ENCODE assay signal across 9 cellular contexts in the genomic region with DNA sequence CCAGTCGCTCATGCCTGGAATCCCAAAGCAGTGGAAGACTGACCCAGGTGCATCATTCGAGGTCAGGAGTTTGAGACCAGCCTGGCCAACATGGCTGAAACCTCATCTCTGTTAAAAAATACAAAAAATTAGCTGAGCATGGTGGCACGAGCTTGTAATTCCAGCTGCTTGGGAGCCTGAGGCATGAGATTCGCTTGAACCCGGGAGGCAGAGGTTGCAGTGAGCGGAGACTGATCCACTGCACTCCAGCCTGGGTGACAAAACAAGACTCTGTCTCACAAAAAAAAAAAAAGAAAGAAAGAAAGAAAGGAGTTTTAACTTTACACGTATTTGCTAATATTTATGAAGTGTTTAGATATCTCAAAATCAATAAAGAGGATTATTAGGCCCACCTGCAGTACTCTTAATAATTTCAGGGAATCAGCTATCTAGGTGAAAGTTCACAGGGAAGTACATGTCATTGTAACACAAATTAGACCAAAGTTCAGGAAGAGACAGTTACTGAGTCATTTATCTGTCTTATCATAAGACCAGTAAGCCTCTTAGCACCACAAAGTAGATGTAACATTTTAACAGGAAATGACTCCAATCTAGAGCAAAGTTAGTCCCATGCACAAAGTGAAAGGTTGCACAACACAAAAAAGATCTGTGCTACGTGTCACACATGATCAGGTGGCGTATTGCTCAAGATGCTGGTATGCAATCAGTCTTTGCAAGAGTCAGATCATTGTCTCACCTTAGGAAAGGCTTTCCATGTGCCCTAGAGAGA. TPM values are rescaled to one million over a fixed set of nuclear protein-coding genes. Genes with fewer than 3 reads are reported as not detected.
DNase-seq lines count a peak whose midpoint lies in the region; ATAC-seq, FAIRE-seq and TF ChIP-seq lines count a peak whose summit lies in the region.
"Had no signal": no experiment of that assay in that cellular context is flagged by ENCODE, and none has a peak within 500 bp of the region (broad histone marks: within the 10 kb centered on the region; RNA-seq: fewer than 3 reads in every experiment).

No MANE protein-coding gene starts in this region.

- no peaks in the 10 kb centered on the region for H3K9me3 Mint-ChIP-seq in astrocyte (ENCODE audit: unreplicated experiment)
- H3K9me3 Mint-ChIP-seq: memory B cell had no signal

- no peaks in the 10 kb centered on the region for H3K79me2 ChIP-seq in astrocyte (ENCODE audit: insufficient read depth, low read length)

- peak overlapping the region; percentile 84 for H3K27ac Mint-ChIP-seq in astrocyte (ENCODE audit: unreplicated experiment)
- H3K27ac Mint-ChIP-seq: memory B cell had no signal

- no peak overlapping the region for H2AFZ ChIP-seq in astrocyte (ENCODE audit: low read depth, low read length)

- H3K4me2 ChIP-seq in astrocyte (ENCODE audit: low read length) = peak overlapping the region; percentile 34

- no peaks in the 10 kb centered on the region for H4K20me1 ChIP-seq in astrocyte (ENCODE audit: insufficient read depth, low read length)

- DNase-seq in activated CD8-positive, alpha-beta memory T cell treated with anti-CD3 and anti-CD28 coated beads for 4 hours (ENCODE audit: low read depth in 2 of 2) = peak; percentile 15 to 29
- no peak for DNase-seq in activated CD8-positive, alpha-beta memory T cell treated with anti-CD3 and anti-CD28 coated beads for 24 hours
- DNase-seq in RPMI8226 (peak; percentile 17), astrocyte (ENCODE audit: low read depth) (peak; percentile 94), left lobe of liver (ENCODE audit: low spot score) (peak; percentile 91), stromal cell of bone marrow (ENCODE audit: low read depth) (peak; percentile 85), NCI-H1048 (lab: John Stamatoyannopoulos, UW) (no peak)

- peak; percentile 54 for FAIRE-seq in astrocyte (lab: Jason Lieb, UNC)

- H3K4me3 ChIP-seq in astrocyte (ENCODE audit: insufficient read depth, low read depth, low read length) = no peak overlapping the region

- no peaks in the 10 kb centered on the region for H3K4me1 ChIP-seq in astrocyte (ENCODE audit: insufficient read depth, low read length)

- H3K36me3 ChIP-seq in astrocyte (ENCODE audit: insufficient read depth, low read length) = no peaks in the 10 kb centered on the region

- peaks cover 10% of the 10 kb centered on the region for H3K4me1 Mint-ChIP-seq in astrocyte (ENCODE audit: low read depth, unreplicated experiment)

- no peak overlapping the region for H3K27ac ChIP-seq in astrocyte (ENCODE audit: low read depth, low read length)

- no peak for TF ChIP-seq CTCF in astrocyte (IDR thresholded peaks at IDR 0.05; ENCODE audit: insufficient read depth, low read depth, low read length)

- peaks cover 2% of the 10 kb centered on the region for H3K27me3 Mint-ChIP-seq in astrocyte (ENCODE audit: low read depth, unreplicated experiment)
- H3K27me3 Mint-ChIP-seq: memory B cell had no signal

- no peak overlapping the region for H3K9ac ChIP-seq in astrocyte (ENCODE audit: low read length)

- no peaks in the 10 kb centered on the region for H3K36me3 Mint-ChIP-seq in astrocyte (ENCODE audit: low read depth, unreplicated experiment)
- H3K36me3 Mint-ChIP-seq: memory B cell had no signal

- H3K27me3 ChIP-seq in astrocyte (ENCODE audit: insufficient read depth, low read length) = no peaks in the 10 kb centered on the region

- no peak overlapping the region for H3K4me3 Mint-ChIP-seq in astrocyte (ENCODE audit: unreplicated experiment)
- H3K4me3 Mint-ChIP-seq: memory B cell had no signal

- no peaks in the 10 kb centered on the region for H3K9me3 ChIP-seq in astrocyte (ENCODE audit: insufficient read depth, low read depth, low read length)

- ATAC-seq in HG03095 (IDR thresholded peaks at IDR 0.05; ENCODE audit: unreplicated experiment) (peak; percentile 72), left lobe of liver (peak; percentile 82)

RNA-seq across cellular contexts. Expression of a gene that starts 34.1 kb away (rescaled TPM):
- total RNA-seq in astrocyte = 13.1 and 14.4 TPM in 2 replicates
- total RNA-seq in left lobe of liver = 281 TPM

RNA-seq across cellular contexts. Expression of a gene that starts 58.7 kb away (rescaled TPM):
- total RNA-seq in astrocyte (13.7 and 16.0 TPM in 2 replicates), left lobe of liver (2.6 TPM)

Comparison
In these comparisons a context has a peak if more than half of its experiments do, and no peak if none do; other contexts are left out.
1. DNase-seq: peak in activated CD8-positive, alpha-beta memory T cell treated with anti-CD3 and anti-CD28 coated beads for 4 hours (2 of 2), RPMI8226 (single experiment), astrocyte (single experiment), left lobe of liver (single experiment) and stromal cell of bone marrow (single experiment); none in activated CD8-positive, alpha-beta memory T cell treated with anti-CD3 and anti-CD28 coated beads for 24 hours (single experiment) and NCI-H1048 (single experiment).
2. RNA of a gene that starts 34.1 kb away (total RNA-seq): 281 TPM in left lobe of liver (single experiment); 13.1 to 14.4 TPM in astrocyte; every median in the first group is over 10 times any median in the second.